In the genomic region with DNA sequence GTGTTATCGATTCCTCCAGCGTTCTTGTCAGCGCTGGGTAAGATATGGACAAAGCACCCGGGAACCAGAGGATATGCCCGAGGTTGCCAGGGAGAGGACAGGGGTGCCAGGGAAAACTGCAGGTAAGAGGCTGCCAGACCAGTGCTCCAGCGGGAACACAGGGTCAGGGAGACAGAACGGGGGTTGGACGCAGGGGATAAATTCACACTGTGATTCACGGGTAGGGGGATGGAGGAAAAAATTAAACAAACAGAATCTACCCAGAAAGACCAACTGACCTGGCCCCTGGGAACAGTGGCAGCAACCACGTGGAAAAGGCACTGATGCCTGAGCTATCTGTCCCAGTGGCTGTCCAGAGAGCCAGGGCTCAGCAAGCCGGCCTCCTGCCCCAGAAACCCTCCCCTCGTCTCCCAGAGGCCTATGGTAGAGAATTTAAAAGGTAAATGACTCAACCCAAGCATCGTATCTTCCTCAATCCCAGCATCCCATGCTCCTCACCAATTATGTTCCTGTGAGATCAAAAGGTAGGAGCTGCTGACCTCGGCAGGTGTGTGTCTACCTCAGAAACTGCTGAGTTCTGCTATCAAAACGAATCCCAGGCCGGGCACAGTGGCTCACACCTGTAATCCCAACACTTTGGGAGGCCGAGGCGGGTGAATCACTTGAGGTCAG, we compare ENCODE assay signal across 10 cellular contexts. TPM values are rescaled to one million over a fixed set of nuclear protein-coding genes. Genes with fewer than 3 reads are reported as not detected.
DNase-seq lines count a peak whose midpoint lies in the region; ATAC-seq and TF ChIP-seq lines count a peak whose summit lies in the region.
"Had no signal": no experiment of that assay in that cellular context is flagged by ENCODE, and none has a peak within 500 bp of the region (broad histone marks: within the 10 kb centered on the region; RNA-seq: fewer than 3 reads in every experiment).

No MANE protein-coding gene starts in this region.

- H3K36me3 Mint-ChIP-seq in activated T-cell treated with anti-CD3 and anti-CD28 coated beads, Interleukin-2, amount 50 U/mL, for 24 hours (ENCODE audit: low read depth) = peaks cover 47% of the 10 kb centered on the region

- H3K9me3 ChIP-seq in lower lobe of right lung (no peaks in the 10 kb centered on the region), thoracic aorta (no peaks in the 10 kb centered on the region)

- H3K4me1 ChIP-seq in lower lobe of right lung = peaks cover 81% of the 10 kb centered on the region
- H3K4me1 ChIP-seq in thoracic aorta (ENCODE audit: control insufficient read depth in 1 of 2, low read depth in 2 of 2) = peaks cover 48 to 86% of the 10 kb centered on the region in 2 donors

- peak overlapping the region; percentile 76 for H3K27ac Mint-ChIP-seq in activated T-cell treated with anti-CD3 and anti-CD28 coated beads, Interleukin-2, amount 50 U/mL, for 24 hours

- no peak overlapping the region for H3K4me3 Mint-ChIP-seq in activated T-cell treated with anti-CD3 and anti-CD28 coated beads, Interleukin-2, amount 50 U/mL, for 24 hours

- H3K27me3 ChIP-seq in lower lobe of right lung (ENCODE audit: low read depth) (no peaks in the 10 kb centered on the region), thoracic aorta (replicated peaks; ENCODE audit: insufficient read depth) (no peaks in the 10 kb centered on the region)

- H3K4me3 ChIP-seq in lower lobe of right lung (peak overlapping the region; percentile 9), thoracic aorta (peak overlapping the region; percentile 59)

- DNase-seq in activated T-cell treated with anti-CD3 and anti-CD28 coated beads, Interleukin-2, amount 50 U/mL, for 24 hours = no peak
- no peak for DNase-seq in activated T-cell treated with anti-CD3 and anti-CD28 coated beads, Interleukin-2, amount 50 U/mL, for 1 hour
- no peak for DNase-seq in lower lobe of right lung
- DNase-seq in thoracic aorta (ENCODE audit: low spot score) = no peak
- DNase-seq in effector CD8-positive, alpha-beta T cell (lab: John Stamatoyannopoulos, UW) = no peak
- DNase-seq: activated CD8-positive, alpha-beta memory T cell treated with anti-CD3 and anti-CD28 coated beads, Interleukin-2, amount 50 U/mL, for 48 hours; NCI-H1436 had no signal

- intact Hi-C loops in lower lobe of right lung (cut with DNase I) = no loop called here

- H3K36me3 ChIP-seq in lower lobe of right lung (no peaks in the 10 kb centered on the region), thoracic aorta (no peaks in the 10 kb centered on the region)

- TF ChIP-seq CTCF in lower lobe of right lung (IDR thresholded peaks at IDR 0.05) (no peak), thoracic aorta (IDR thresholded peaks at IDR 0.05) (no peak)

- peaks cover 11% of the 10 kb centered on the region for H3K9me3 Mint-ChIP-seq in activated T-cell treated with anti-CD3 and anti-CD28 coated beads, Interleukin-2, amount 50 U/mL, for 24 hours

- peak overlapping the region; percentile 40 for H3K27ac ChIP-seq in cingulate gyrus (ENCODE audit: low read depth, low read length)
- no peak overlapping the region for H3K27ac ChIP-seq in lower lobe of right lung
- peak overlapping the region; percentile 11 to 40 for H3K27ac ChIP-seq in thoracic aorta

- ATAC-seq in lower lobe of right lung = no peak
- ATAC-seq in thoracic aorta (ENCODE audit: insufficient number of reproducible peaks, low FRiP score, low read depth) = no peak
- no peak for ATAC-seq in GM21515 (IDR thresholded peaks at IDR 0.05; ENCODE audit: unreplicated experiment)
- ATAC-seq in GM21717 (IDR thresholded peaks at IDR 0.05; ENCODE audit: unreplicated experiment) = no peak

- no peaks in the 10 kb centered on the region for H3K27me3 Mint-ChIP-seq in activated T-cell treated with anti-CD3 and anti-CD28 coated beads, Interleukin-2, amount 50 U/mL, for 24 hours

- H3K4me1 Mint-ChIP-seq in activated T-cell treated with anti-CD3 and anti-CD28 coated beads, Interleukin-2, amount 50 U/mL, for 24 hours (ENCODE audit: low read depth) = peaks cover 84% of the 10 kb centered on the region

RNA-seq across cellular contexts. Expression of a gene that starts 49.4 kb away (rescaled TPM):
- total RNA-seq in lower lobe of right lung (116 TPM), thoracic aorta (100 to 1,000 TPM; 141 to 150 TPM)
